Comparison of ENCODE assay signal across 11 cellular contexts in genomic region chr7:8373856-8374255, GRCh38. TPM values are rescaled to one million over a fixed set of nuclear protein-coding genes. Genes with fewer than 3 reads are reported as not detected.
"Had no signal": no experiment of that assay in that cellular context is flagged by ENCODE, and none has a peak within 500 bp of the region (broad histone marks: within the 10 kb centered on the region; RNA-seq: fewer than 3 reads in every experiment).

No MANE protein-coding gene starts in this region.

- H3K4me3 Mint-ChIP-seq: IgD-negative memory B cell had no signal

- H2AFZ ChIP-seq: GM23248 had no signal

- H3K27ac Mint-ChIP-seq: IgD-negative memory B cell had no signal

- FAIRE-seq: H1, H54, HepG2 had no signal

- DNase-seq: GM23248, HCEC 1CT, Karpas-422, KBM-7 had no signal

- H3K27ac ChIP-seq: GM23248, HL-60, KMS-11 had no signal

- H3K9ac ChIP-seq: GM23248, KMS-11 had no signal

- H3K4me2 ChIP-seq: KMS-11 had no signal

- H3K4me1 Mint-ChIP-seq: IgD-negative memory B cell had no signal

- ATAC-seq: HepG2 had no signal

- H3K4me3 ChIP-seq: GM23248 had no signal

RNA-seq across cellular contexts. Expression of gene NXPH1, which starts 59.6 kb away (rescaled TPM):
- total RNA-seq: GM23248, HepG2, HT1080 had no signal
- polyA plus RNA-seq: GM23248, HepG2, IgD-negative memory B cell had no signal
